ENCODE assay signal across 23 cellular contexts in genomic region chr5:39053189-39053588, GRCh38.
"Had no signal": no experiment of that assay in that cellular context is flagged by ENCODE, and none has a peak within 500 bp of the region (broad histone marks: within the 10 kb centered on the region; RNA-seq: fewer than 3 reads in every experiment).

No MANE protein-coding gene starts in this region.

- H3K4me3 ChIP-seq: MG63 had no signal

- H3K27me3 ChIP-seq: MG63 had no signal

- H3K9me3 ChIP-seq: MG63, SK-N-SH had no signal

- H3K36me3 ChIP-seq: MG63 had no signal

- ATAC-seq: HepG2 had no signal

- DNase-seq: IMR-90, Karpas-422, KG1, MG63, NCI-H1092, NCI-H1105 treated with DMSO at 0.1 percent for 48 hours, NCI-H1417 treated with DMSO at 0.1 percent for 48 hours, NCI-H146, NCI-H1694 treated with DMSO at 0.1 percent for 48 hours, NCI-H1930, NCI-H2081, NCI-H2171, NCI-H226, NCI-H446, NCI-H524, NCI-H526 treated with DMSO at 0.1 percent for 48 hours, NCI-H82, RPMI8226, SHP77, SK-N-SH, SW 1271, T-helper 1 cell had no signal
